ENCODE assay signal across 17 cellular contexts in the genomic region with DNA sequence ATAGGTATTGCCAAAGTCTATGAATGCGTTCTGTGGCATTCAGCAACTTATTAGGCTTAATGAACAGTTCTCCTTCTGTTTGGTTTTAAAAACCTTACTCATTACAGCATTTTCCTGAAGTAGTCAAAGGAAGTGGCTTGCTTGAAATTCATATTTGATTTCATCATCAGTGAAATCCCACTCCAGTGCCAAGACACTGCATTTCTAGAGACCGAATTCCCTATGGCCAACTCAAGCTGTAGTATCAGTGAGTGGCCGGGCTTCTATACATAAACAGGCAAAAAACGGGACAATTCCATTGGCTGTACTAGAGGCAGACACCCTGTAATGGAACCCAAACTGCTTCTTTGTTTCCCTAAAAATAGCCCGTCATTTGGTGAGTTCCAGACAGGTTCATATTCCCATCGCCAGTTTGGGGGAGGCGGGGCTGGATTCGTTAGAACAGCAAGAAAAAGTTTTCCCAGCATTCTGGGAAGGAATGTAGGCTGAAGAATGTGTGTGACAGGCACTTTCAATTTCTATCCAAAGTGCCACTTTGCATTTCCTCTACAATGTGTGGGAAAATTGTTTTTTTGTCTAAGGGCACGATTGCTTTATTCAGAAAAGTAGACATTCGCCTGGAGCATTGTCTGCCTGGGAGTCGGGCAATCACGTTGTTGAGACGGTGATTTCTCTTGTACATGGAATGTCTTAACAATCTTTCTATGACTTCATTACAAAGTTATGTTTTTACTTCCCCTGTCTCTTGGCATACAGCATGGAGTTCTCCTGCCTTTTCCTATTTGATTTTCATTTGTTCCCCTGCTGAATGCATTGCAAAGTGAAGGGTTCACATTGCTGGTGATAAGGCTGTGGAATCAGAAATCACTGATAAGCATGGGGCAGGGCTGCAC.
A peak's percentile ranks its signal among the peaks of the same experiment; 100 is the strongest.
DNase-seq lines count a peak whose midpoint lies in the region; ATAC-seq, FAIRE-seq and TF ChIP-seq lines count a peak whose summit lies in the region.
"Had no signal": no experiment of that assay in that cellular context is flagged by ENCODE, and none has a peak within 500 bp of the region (broad histone marks: within the 10 kb centered on the region; RNA-seq: fewer than 3 reads in every experiment).

No MANE protein-coding gene starts in this region.

- FAIRE-seq in H54 (lab: Jason Lieb, UNC), result peak; percentile 61
- no peak for FAIRE-seq in HepG2 (lab: Jason Lieb, UNC)
- FAIRE-seq in GM12892 (lab: Jason Lieb, UNC), result no peak

- no peak for TF ChIP-seq RAD21 in HepG2 (CRISPR knock-in tag; IDR thresholded peaks at IDR 0.05)

- H3K4me2 ChIP-seq in HepG2 (ENCODE audit: low read depth, low read length), result no peak overlapping the region

- H3K27ac ChIP-seq in HepG2 (ENCODE audit: extremely low read length, insufficient read depth, low read length), result no peak overlapping the region
- H3K27ac ChIP-seq: psoas muscle, testis had no signal

- no TSS peak for BruUV-seq in HepG2 (replicated peaks; lab: Mats Ljungman, UMichigan)

- H3K4me1 ChIP-seq in HepG2 (ENCODE audit: insufficient read depth, low read length), result no peaks in the 10 kb centered on the region
- H3K4me1 ChIP-seq: psoas muscle, testis had no signal

- H4K20me1 ChIP-seq in HepG2 (ENCODE audit: insufficient read depth, low read length), result no peaks in the 10 kb centered on the region

- H3K9me3 ChIP-seq in HepG2 (ENCODE audit: low read length), result no peaks in the 10 kb centered on the region
- H3K9me3 ChIP-seq: psoas muscle, testis had no signal

- intact Hi-C loops in HepG2 (cut with micrococcal nuclease; ENCODE audit: unreplicated experiment), result no loop called here

- H2AFZ ChIP-seq in HepG2 (ENCODE audit: low read length), result no peak overlapping the region

- TF ChIP-seq POLR2A in H54 (IDR thresholded peaks at IDR 0.05; ENCODE audit: low read depth, low read length), result no peak
- TF ChIP-seq POLR2A in HepG2 (IDR thresholded peaks at IDR 0.05; ENCODE audit: insufficient read depth in 1 of 2, low read depth in 2 of 2, low read length in 2 of 2), result no peak
- no peak for TF ChIP-seq POLR2A in GM12892 (IDR thresholded peaks at IDR 0.05; ENCODE audit: low read depth, low read length)

- in situ Hi-C loops in HepG2 (cut with HindIII; ENCODE audit: extremely low pct_ligation_motif_present, low pct_unique_long_range_greater_than_20kb), result no loop called here

- H3K27me3 ChIP-seq in HepG2 (ENCODE audit: control insufficient read depth in 1 of 2, insufficient read depth in 2 of 2, low read length in 2 of 2), result peaks cover 1 to 3% of the 10 kb centered on the region in 2 experiments; a peak in 3 of 5 replicates
- H3K27me3 ChIP-seq: testis had no signal

- no peak for TF ChIP-seq CTCF in HepG2 (CRISPR knock-in tag; IDR thresholded peaks at IDR 0.05)

- POLR2A ChIA-PET in HepG2 (lab: Yijun Ruan, JAX), result no interaction called here

- ATAC-seq in GM21381 (IDR thresholded peaks at IDR 0.05; ENCODE audit: unreplicated experiment) (no peak), HepG2 (no peak)
- ATAC-seq: psoas muscle had no signal

- no peaks in the 10 kb centered on the region for H3K79me2 ChIP-seq in HepG2 (ENCODE audit: insufficient read depth, low read length)

- 6% methylated on average over 13 of the region's 13 CpGs for WGBS in HepG2 (ENCODE audit: low lambda C conversion rate)

- no peak overlapping the region for H3K9ac ChIP-seq in HepG2 (ENCODE audit: insufficient read depth, low read depth, low read length)

- CTCF ChIA-PET in HepG2 (lab: Yijun Ruan, JAX; ENCODE audit: low intra/inter-chr PET ratio, low total read pairs), result no interaction called here

- DNase-seq in H54 (ENCODE audit: insufficient read length, low spot score), result peak; percentile 20
- peak; percentile 88 for DNase-seq in astrocyte of the hippocampus (ENCODE audit: low read depth, low spot score)
- peak; percentile 12 for DNase-seq in glomerular visceral epithelial cell (ENCODE audit: extremely low spot score)
- peak; percentile 48 for DNase-seq in stromal cell of bone marrow (ENCODE audit: low read depth)
- DNase-seq in GOT3 (lab: John Stamatoyannopoulos, UW), result no peak
- DNase-seq in HepG2 (ENCODE audit: low spot score), result no peak
- DNase-seq in GM12892 (ENCODE audit: insufficient read length), result no peak
- DNase-seq: activated CD4-positive, alpha-beta T cell treated with anti-CD3 and anti-CD28 coated beads for 48 hours; activated naive CD8-positive, alpha-beta T cell treated with anti-CD3 and anti-CD28 coated beads for 36 hours; CD4-positive, alpha-beta T cell; GF-D8; NCI-H2081; NCI-H774; psoas muscle; T-helper 9 cell; testis had no signal

- TF ChIP-seq EP300 in HepG2 (IDR thresholded peaks at IDR 0.05; ENCODE audit: low read depth in 2 of 2, low read length in 2 of 2) (no peak), HepG2 (CRISPR knock-in tag; IDR thresholded peaks at IDR 0.05; ENCODE audit: borderline replicate concordance) (no peak)

- H3K4me3 ChIP-seq in HepG2 (replicated peaks in 1 of 3; ENCODE audit: insufficient read depth in 1 of 3, low read depth in 2 of 3, low read length in 3 of 3), result no peak overlapping the region
- H3K4me3 ChIP-seq: psoas muscle, testis had no signal

- no peaks in the 10 kb centered on the region for H3K36me3 ChIP-seq in HepG2 (replicated peaks in 1 of 2; ENCODE audit: control insufficient read depth in 1 of 2, insufficient read depth in 2 of 2, low read length in 2 of 2)

TF ChIP-seq in HepG2, 621 proteins besides CTCF, POLR2A, EP300 and RAD21:
- TF ChIP-seq, protein P1, sequence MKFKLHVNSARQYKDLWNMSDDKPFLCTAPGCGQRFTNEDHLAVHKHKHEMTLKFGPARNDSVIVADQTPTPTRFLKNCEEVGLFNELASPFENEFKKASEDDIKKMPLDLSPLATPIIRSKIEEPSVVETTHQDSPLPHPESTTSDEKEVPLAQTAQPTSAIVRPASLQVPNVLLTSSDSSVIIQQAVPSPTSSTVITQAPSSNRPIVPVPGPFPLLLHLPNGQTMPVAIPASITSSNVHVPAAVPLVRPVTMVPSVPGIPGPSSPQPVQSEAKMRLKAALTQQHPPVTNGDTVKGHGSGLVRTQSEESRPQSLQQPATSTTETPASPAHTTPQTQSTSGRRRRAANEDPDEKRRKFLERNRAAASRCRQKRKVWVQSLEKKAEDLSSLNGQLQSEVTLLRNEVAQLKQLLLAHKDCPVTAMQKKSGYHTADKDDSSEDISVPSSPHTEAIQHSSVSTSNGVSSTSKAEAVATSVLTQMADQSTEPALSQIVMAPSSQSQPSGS (CRISPR knock-in tag; IDR thresholded peaks at IDR 0.05), result no peak
- TF ChIP-seq SOX13 (IDR thresholded peaks at IDR 0.05) (no peak), SOX13 (CRISPR knock-in tag; conservative IDR thresholded peaks at IDR 0.05 in 1 of 2, IDR thresholded peaks at IDR 0.05 in 1 of 2) (no peak), HOXA5 (CRISPR knock-in tag; IDR thresholded peaks at IDR 0.05) (no peak), ZFX (CRISPR knock-in tag; IDR thresholded peaks at IDR 0.05; ENCODE audit: low read depth) (no peak), ZNF329 (CRISPR knock-in tag; IDR thresholded peaks at IDR 0.05; ENCODE audit: low read depth) (no peak), ZMAT3 (CRISPR knock-in tag; conservative IDR thresholded peaks at IDR 0.05) (no peak), ELF1 (CRISPR knock-in tag; IDR thresholded peaks at IDR 0.05) (no peak), NFIB (CRISPR knock-in tag; IDR thresholded peaks at IDR 0.05; ENCODE audit: borderline replicate concordance) (no peak), ZEB1 (IDR thresholded peaks at IDR 0.05; ENCODE audit: insufficient replicate concordance, low read depth) (no peak), ZIK1 (CRISPR knock-in tag; IDR thresholded peaks at IDR 0.05; ENCODE audit: borderline replicate concordance, low read depth) (no peak), JUND (CRISPR knock-in tag; IDR thresholded peaks at IDR 0.05) (no peak)
- TF ChIP-seq, protein P2, sequence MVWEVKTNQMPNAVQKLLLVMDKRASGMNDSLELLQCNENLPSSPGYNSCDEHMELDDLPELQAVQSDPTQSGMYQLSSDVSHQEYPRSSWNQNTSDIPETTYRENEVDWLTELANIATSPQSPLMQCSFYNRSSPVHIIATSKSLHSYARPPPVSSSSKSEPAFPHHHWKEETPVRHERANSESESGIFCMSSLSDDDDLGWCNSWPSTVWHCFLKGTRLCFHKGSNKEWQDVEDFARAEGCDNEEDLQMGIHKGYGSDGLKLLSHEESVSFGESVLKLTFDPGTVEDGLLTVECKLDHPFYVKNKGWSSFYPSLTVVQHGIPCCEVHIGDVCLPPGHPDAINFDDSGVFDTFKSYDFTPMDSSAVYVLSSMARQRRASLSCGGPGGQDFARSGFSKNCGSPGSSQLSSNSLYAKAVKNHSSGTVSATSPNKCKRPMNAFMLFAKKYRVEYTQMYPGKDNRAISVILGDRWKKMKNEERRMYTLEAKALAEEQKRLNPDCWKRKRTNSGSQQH (CRISPR knock-in tag; IDR thresholded peaks at IDR 0.05; ENCODE audit: low read depth), result no peak
- TF ChIP-seq, protein P3, sequence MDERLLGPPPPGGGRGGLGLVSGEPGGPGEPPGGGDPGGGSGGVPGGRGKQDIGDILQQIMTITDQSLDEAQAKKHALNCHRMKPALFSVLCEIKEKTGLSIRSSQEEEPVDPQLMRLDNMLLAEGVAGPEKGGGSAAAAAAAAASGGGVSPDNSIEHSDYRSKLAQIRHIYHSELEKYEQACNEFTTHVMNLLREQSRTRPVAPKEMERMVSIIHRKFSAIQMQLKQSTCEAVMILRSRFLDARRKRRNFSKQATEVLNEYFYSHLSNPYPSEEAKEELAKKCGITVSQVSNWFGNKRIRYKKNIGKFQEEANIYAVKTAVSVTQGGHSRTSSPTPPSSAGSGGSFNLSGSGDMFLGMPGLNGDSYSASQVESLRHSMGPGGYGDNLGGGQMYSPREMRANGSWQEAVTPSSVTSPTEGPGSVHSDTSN (CRISPR knock-in tag; IDR thresholded peaks at IDR 0.05), result no peak

Comparison
In these comparisons a context has a peak if more than half of its experiments do, and no peak if none do; other contexts are left out.
1. DNase-seq: peak in H54 (single experiment), astrocyte of the hippocampus (single experiment), glomerular visceral epithelial cell (single experiment) and stromal cell of bone marrow (single experiment); none in GOT3 (single experiment), HepG2 (single experiment) and GM12892 (single experiment).